ENCODE assay signal across 24 cellular contexts in genomic region chr4:121339307-121339706, GRCh38. TPM values are rescaled to one million over a fixed set of nuclear protein-coding genes. Genes with fewer than 3 reads are reported as not detected.
"Had no signal": no experiment of that assay in that cellular context is flagged by ENCODE, and none has a peak within 500 bp of the region (broad histone marks: within the 10 kb centered on the region; RNA-seq: fewer than 3 reads in every experiment).

No MANE protein-coding gene starts in this region.

- H3K9me3 Mint-ChIP-seq: activated CD4-positive, alpha-beta T cell treated with anti-CD3 and anti-CD28 coated beads, Interleukin-2, amount 10 ng/mL, durations not matched to agents 24 days and 14 days; activated CD8-positive, alpha-beta T cell treated with anti-CD3 and anti-CD28 coated beads for 36 hours; dendritic cell treated with granulocyte-macrophage colony-stimulating factor and Interleukin-4, amounts not matched to agents 40 ng/mL and 50 ng/mL, for 4 days; nephron progenitor cell had no signal

- DNase-seq: activated CD4-positive, alpha-beta T cell treated with anti-CD3 and anti-CD28 coated beads, Interleukin-2, amount 10 ng/mL, durations not matched to agents 24 days and 14 days; activated CD8-positive, alpha-beta memory T cell treated with anti-CD3 and anti-CD28 coated beads, Interleukin-2, amount 10 ng/mL, durations not matched to agents 7 days and 5 days; activated CD8-positive, alpha-beta T cell treated with anti-CD3 and anti-CD28 coated beads for 36 hours; activated effector memory CD4-positive, alpha-beta T cell treated with anti-CD3 and anti-CD28 coated beads, Interleukin-2, amount 50 U/mL, for 16 hours; activated naive CD4-positive, alpha-beta T cell treated with anti-CD3 and anti-CD28 coated beads, Interleukin-2, amount 50 U/mL, for 16 hours; activated T-cell treated with anti-CD3 and anti-CD28 coated beads for 4 hours; effector CD4-positive, alpha-beta T cell; foreskin melanocyte; glutamatergic neuron; hippocampal formation; mucosa of descending colon; nephron progenitor cell; posterior cingulate gyrus; retina; stimulated activated CD4-positive, alpha-beta T cell treated with anti-CD3 and anti-CD28 coated beads, Interleukin-4, amount 100 ng/mL, for 1 hour; stimulated activated naive CD4-positive, alpha-beta T cell; upper lobe of left lung had no signal

- H3K4me1 Mint-ChIP-seq: activated CD4-positive, alpha-beta T cell treated with anti-CD3 and anti-CD28 coated beads, Interleukin-2, amount 10 ng/mL, durations not matched to agents 24 days and 14 days; activated CD8-positive, alpha-beta memory T cell treated with anti-CD3 and anti-CD28 coated beads, Interleukin-2, amount 10 ng/mL, durations not matched to agents 7 days and 5 days; nephron progenitor cell had no signal

- H3K36me3 Mint-ChIP-seq: activated CD8-positive, alpha-beta memory T cell treated with anti-CD3 and anti-CD28 coated beads, Interleukin-2, amount 10 ng/mL, durations not matched to agents 7 days and 5 days had no signal

- H3K9me3 ChIP-seq: ascending aorta, mucosa of descending colon, thoracic aorta, upper lobe of left lung had no signal

- H3K27ac ChIP-seq: ascending aorta, thoracic aorta, upper lobe of left lung, VCaP had no signal

- H3K36me3 ChIP-seq: ascending aorta, thoracic aorta, upper lobe of left lung had no signal

- H3K4me3 Mint-ChIP-seq: activated CD4-positive, alpha-beta T cell treated with anti-CD3 and anti-CD28 coated beads, Interleukin-2, amount 10 ng/mL, durations not matched to agents 24 days and 14 days; activated CD8-positive, alpha-beta memory T cell treated with anti-CD3 and anti-CD28 coated beads, Interleukin-2, amount 10 ng/mL, durations not matched to agents 7 days and 5 days; activated CD8-positive, alpha-beta T cell treated with anti-CD3 and anti-CD28 coated beads for 36 hours; dendritic cell treated with granulocyte-macrophage colony-stimulating factor and Interleukin-4, amounts not matched to agents 40 ng/mL and 50 ng/mL, for 4 days; nephron progenitor cell had no signal

- H3K27me3 Mint-ChIP-seq: dendritic cell treated with granulocyte-macrophage colony-stimulating factor and Interleukin-4, amounts not matched to agents 40 ng/mL and 50 ng/mL, for 4 days had no signal

- H3K27ac Mint-ChIP-seq: activated CD4-positive, alpha-beta T cell treated with anti-CD3 and anti-CD28 coated beads, Interleukin-2, amount 10 ng/mL, durations not matched to agents 24 days and 14 days; activated CD8-positive, alpha-beta memory T cell treated with anti-CD3 and anti-CD28 coated beads, Interleukin-2, amount 10 ng/mL, durations not matched to agents 7 days and 5 days; activated CD8-positive, alpha-beta T cell treated with anti-CD3 and anti-CD28 coated beads for 36 hours; dendritic cell treated with granulocyte-macrophage colony-stimulating factor and Interleukin-4, amounts not matched to agents 40 ng/mL and 50 ng/mL, for 4 days; nephron progenitor cell had no signal

- H3K4me1 ChIP-seq: ascending aorta, upper lobe of left lung had no signal

- H3K4me3 ChIP-seq: ascending aorta, mucosa of descending colon, thoracic aorta, upper lobe of left lung had no signal

- H3K27me3 ChIP-seq: ascending aorta, upper lobe of left lung had no signal

RNA-seq across cellular contexts. Expression of gene QRFPR, which starts 41.5 kb away (rescaled TPM):
- total RNA-seq: activated CD4-positive, alpha-beta T cell treated with anti-CD3 and anti-CD28 coated beads, Interleukin-2, amount 10 ng/mL, durations not matched to agents 24 days and 14 days; activated CD8-positive, alpha-beta memory T cell treated with anti-CD3 and anti-CD28 coated beads, Interleukin-2, amount 10 ng/mL, durations not matched to agents 7 days and 5 days; activated CD8-positive, alpha-beta T cell treated with anti-CD3 and anti-CD28 coated beads for 36 hours; chondrocyte; lower leg skin; mucosa of descending colon; T-helper 2 cell treated with Interferon-gamma antibody and Interleukin-4, amounts not matched to agents 100 ng/mL and 5 ng/mL, for 36 hours; thoracic aorta; upper lobe of left lung had no signal
